Comparison of ENCODE assay signal across 8 cellular contexts in genomic region chr17:80264793-80265075, GRCh38. TPM values are rescaled to one million over a fixed set of nuclear protein-coding genes. Genes with fewer than 3 reads are reported as not detected.
A peak's percentile ranks its signal among the peaks of the same experiment; 100 is the strongest.
DNase-seq lines count a peak whose midpoint lies in the region; ATAC-seq and TF ChIP-seq lines count a peak whose summit lies in the region.

No MANE protein-coding gene starts in this region.

- intact Hi-C loops in left lung (cut with DNase I), result no loop called here

- no peak for DNase-seq in activated T-cell treated with anti-CD3 and anti-CD28 coated beads, Interleukin-2, amount 50 U/mL, for 24 hours
- DNase-seq in activated T-cell treated with anti-CD3 and anti-CD28 coated beads for 4 hours, result no peak
- no peak for DNase-seq in activated CD4-positive, alpha-beta memory T cell treated with anti-CD3 and anti-CD28 coated beads, Interleukin-2, amount 10 ng/mL, durations not matched to agents 7 days and 5 days
- no peak for DNase-seq in left lung

- H3K4me3 ChIP-seq in left lung (peak overlapping the region in 1 of 2 donors; percentile 100), subcutaneous abdominal adipose tissue (ENCODE audit: low read depth in 1 of 5, low read length in 5 of 5) (peak overlapping the region in 3 of 5 donors; percentile 35 to 93 (median 69))

- POLR2A ChIA-PET in activated CD4-positive, alpha-beta memory T cell treated with anti-CD3 and anti-CD28 coated beads, Interleukin-2, amount 10 ng/mL, durations not matched to agents 7 days and 5 days (lab: Charles Lee), result interaction anchor here (0.8 to 20.7 kb wide), 11 partner anchors 4 to 268 kb away, joined by 3 to 390 read pairs (median 7); partner anchors contain the start of genes EIF4A3, GAA, RNF213 and SGSH

- H3K27me3 ChIP-seq in left lung (no peaks in the 10 kb centered on the region), subcutaneous abdominal adipose tissue (ENCODE audit: control insufficient read depth in 5 of 5, insufficient read depth in 4 of 5, low read length in 5 of 5) (no peaks in the 10 kb centered on the region)

- H3K9ac ChIP-seq in subcutaneous abdominal adipose tissue (ENCODE audit: low read length in 5 of 5), result peak overlapping the region in 1 of 5 donors; percentile 57

- peaks cover 8% of the 10 kb centered on the region for H3K36me3 Mint-ChIP-seq in activated T-cell treated with anti-CD3 and anti-CD28 coated beads, Interleukin-2, amount 50 U/mL, for 24 hours (ENCODE audit: low read depth)
- H3K36me3 Mint-ChIP-seq in activated CD4-positive, alpha-beta memory T cell treated with anti-CD3 and anti-CD28 coated beads, Interleukin-2, amount 10 ng/mL, durations not matched to agents 7 days and 5 days (ENCODE audit: low read depth), result peaks cover 46% of the 10 kb centered on the region

- H3K4me1 ChIP-seq in left lung, result peaks cover 41 to 65% of the 10 kb centered on the region in 2 donors
- peaks cover 6 to 49% (median 40%) of the 10 kb centered on the region in 5 donors for H3K4me1 ChIP-seq in subcutaneous abdominal adipose tissue (ENCODE audit: control insufficient read depth in 5 of 5, insufficient read depth in 5 of 5, low read length in 5 of 5)

- ATAC-seq in left lung (no peak), HG02678 (IDR thresholded peaks at IDR 0.05; ENCODE audit: unreplicated experiment) (no peak), GM19395 (IDR thresholded peaks at IDR 0.05; ENCODE audit: unreplicated experiment) (no peak)
- no peak for ATAC-seq in activated CD4-positive, CD25-positive, alpha-beta regulatory T cell treated with anti-CD3 and anti-CD28 coated beads, Interleukin-2, amount 50 U/mL, for 24 hours

- no peaks in the 10 kb centered on the region for H3K27me3 Mint-ChIP-seq in activated T-cell treated with anti-CD3 and anti-CD28 coated beads, Interleukin-2, amount 50 U/mL, for 24 hours
- H3K27me3 Mint-ChIP-seq in activated CD4-positive, alpha-beta memory T cell treated with anti-CD3 and anti-CD28 coated beads, Interleukin-2, amount 10 ng/mL, durations not matched to agents 7 days and 5 days, result no peaks in the 10 kb centered on the region

- H3K4me3 Mint-ChIP-seq in activated T-cell treated with anti-CD3 and anti-CD28 coated beads, Interleukin-2, amount 50 U/mL, for 24 hours, result peak overlapping the region; percentile 95
- H3K4me3 Mint-ChIP-seq in activated CD4-positive, alpha-beta memory T cell treated with anti-CD3 and anti-CD28 coated beads, Interleukin-2, amount 10 ng/mL, durations not matched to agents 7 days and 5 days, result peak overlapping the region; percentile 99

- peaks cover 47% of the 10 kb centered on the region for H3K4me1 Mint-ChIP-seq in activated T-cell treated with anti-CD3 and anti-CD28 coated beads, Interleukin-2, amount 50 U/mL, for 24 hours (ENCODE audit: low read depth)
- H3K4me1 Mint-ChIP-seq in activated CD4-positive, alpha-beta memory T cell treated with anti-CD3 and anti-CD28 coated beads, Interleukin-2, amount 10 ng/mL, durations not matched to agents 7 days and 5 days, result peaks cover 35% of the 10 kb centered on the region

- TF ChIP-seq CTCF in left lung (IDR thresholded peaks at IDR 0.05), result no peak

- CTCF ChIA-PET in activated CD4-positive, alpha-beta memory T cell treated with anti-CD3 and anti-CD28 coated beads, Interleukin-2, amount 10 ng/mL, durations not matched to agents 7 days and 5 days (lab: Charles Lee), result interaction anchor here (2.4 to 4.3 kb wide), 2 partner anchors 10 to 163 kb away, joined by 5 to 33 read pairs; partner anchors contain the start of gene GAA

- H3K9me3 Mint-ChIP-seq in activated T-cell treated with anti-CD3 and anti-CD28 coated beads, Interleukin-2, amount 50 U/mL, for 24 hours, result no peaks in the 10 kb centered on the region
- H3K9me3 Mint-ChIP-seq in activated CD4-positive, alpha-beta memory T cell treated with anti-CD3 and anti-CD28 coated beads, Interleukin-2, amount 10 ng/mL, durations not matched to agents 7 days and 5 days, result no peaks in the 10 kb centered on the region

- H3K9me3 ChIP-seq in left lung (no peaks in the 10 kb centered on the region), subcutaneous abdominal adipose tissue (ENCODE audit: control insufficient read depth in 5 of 5, low read length in 5 of 5) (no peaks in the 10 kb centered on the region)

- peak overlapping the region; percentile 97 for H3K27ac Mint-ChIP-seq in activated T-cell treated with anti-CD3 and anti-CD28 coated beads, Interleukin-2, amount 50 U/mL, for 24 hours
- H3K27ac Mint-ChIP-seq in activated CD4-positive, alpha-beta memory T cell treated with anti-CD3 and anti-CD28 coated beads, Interleukin-2, amount 10 ng/mL, durations not matched to agents 7 days and 5 days, result peak overlapping the region; percentile 92

- H3K36me3 ChIP-seq in left lung (peaks cover 0 to 56% of the 10 kb centered on the region in 2 donors), subcutaneous abdominal adipose tissue (ENCODE audit: control insufficient read depth in 5 of 5, insufficient read depth in 5 of 5, low read length in 5 of 5) (peaks cover 6 to 41% (median 25%) of the 10 kb centered on the region in 5 donors)

- H3K27ac ChIP-seq in left lung (peak overlapping the region; percentile 98 to 99), subcutaneous abdominal adipose tissue (ENCODE audit: low read depth, low read length) (peak overlapping the region; percentile 91)

RNA-seq across cellular contexts. Expression of gene RNF213, which starts 4.1 kb away (rescaled TPM):
- total RNA-seq in activated CD4-positive, alpha-beta memory T cell treated with anti-CD3 and anti-CD28 coated beads, Interleukin-2, amount 10 ng/mL, durations not matched to agents 7 days and 5 days, result 100 to 1,000 TPM; 787 to 849 TPM
- 100 to 1,000 TPM; 212 to 264 TPM for total RNA-seq in left lung

RNA-seq across cellular contexts. Expression of gene SLC26A11, which starts 44.5 kb away (rescaled TPM):
- 10 to 100 TPM; 16.0 to 20.0 TPM for total RNA-seq in activated CD4-positive, alpha-beta memory T cell treated with anti-CD3 and anti-CD28 coated beads, Interleukin-2, amount 10 ng/mL, durations not matched to agents 7 days and 5 days
- total RNA-seq in left lung, result 10 to 100 TPM; 31.9 to 36.0 TPM

RNA-seq across cellular contexts. Expression of gene SGSH, which starts 44.6 kb away (rescaled TPM):
- total RNA-seq in activated CD4-positive, alpha-beta memory T cell treated with anti-CD3 and anti-CD28 coated beads, Interleukin-2, amount 10 ng/mL, durations not matched to agents 7 days and 5 days, result 10 to 100 TPM; 56.5 to 61.1 TPM
- 10 to 100 TPM; 55.4 to 83.8 TPM for total RNA-seq in left lung
